8 cellular contexts compared by ENCODE assay signal in genomic region chr2:227325056-227325823, GRCh38. TPM values are rescaled to one million over a fixed set of nuclear protein-coding genes. Genes with fewer than 3 reads are reported as not detected.
DNase-seq lines count a peak whose midpoint lies in the region; ATAC-seq and TF ChIP-seq lines count a peak whose summit lies in the region.

Gene MFF, plus strand, starts transcription at chr2:227325251. Its CDS starts 5,415 bp downstream, at chr2:227330666.

- POLR2A ChIA-PET in Panc1 (lab: Charles Lee): no interaction called here

- intact Hi-C loops in Panc1 (cut with micrococcal nuclease; ENCODE audit: unreplicated experiment): loop anchor here (5.0 kb wide), 1 partner anchor 193 kb away; no protein-coding TSS in a partner anchor

- peaks cover 21% of the 10 kb centered on the region for H3K4me1 ChIP-seq in Panc1 (ENCODE audit: control insufficient read depth, insufficient read depth, low read length)
- no peaks in the 10 kb centered on the region for H3K4me1 ChIP-seq in esophagus (ENCODE audit: control insufficient read depth in 2 of 2, insufficient read depth in 2 of 2, low read length in 1 of 2)
- H3K4me1 ChIP-seq in mucosa of stomach (ENCODE audit: control insufficient read depth, insufficient read depth, low read length): no peaks in the 10 kb centered on the region

- no peaks in the 10 kb centered on the region for H3K27me3 Mint-ChIP-seq in activated T-cell treated with anti-CD3 and anti-CD28 coated beads, Interleukin-2, amount 50 U/mL, for 4 hours (ENCODE audit: low read depth)

- H3K4me1 Mint-ChIP-seq in activated T-cell treated with anti-CD3 and anti-CD28 coated beads, Interleukin-2, amount 50 U/mL, for 4 hours (ENCODE audit: low read depth): peaks cover 41% of the 10 kb centered on the region

- ATAC-seq in GM21723 (IDR thresholded peaks at IDR 0.05; ENCODE audit: unreplicated experiment) (peak; percentile 97), Panc1 (peak; percentile 98)
- peak; percentile 98 to 99 for ATAC-seq in activated T-cell treated with anti-CD3 and anti-CD28 coated beads, Interleukin-2, amount 50 U/mL, for 4 hours

- H3K27ac ChIP-seq in Panc1 (ENCODE audit: low read length) (peak within 1 kb of the TSS; percentile 98), esophagus (ENCODE audit: low read depth in 2 of 2, low read length in 1 of 2) (peak within 1 kb of the TSS; percentile 87 to 88)

- H3K36me3 ChIP-seq in Panc1 (ENCODE audit: control insufficient read depth, insufficient read depth, low read length) (peaks cover 7% of the 10 kb centered on the region; the same call in 1 of the 2 replicates), esophagus (ENCODE audit: control insufficient read depth in 2 of 2, insufficient read depth in 2 of 2, low read length in 1 of 2) (no peaks in the 10 kb centered on the region), mucosa of stomach (ENCODE audit: control insufficient read depth, insufficient read depth, low read length) (no peaks in the 10 kb centered on the region)

- H3K9me3 Mint-ChIP-seq in activated T-cell treated with anti-CD3 and anti-CD28 coated beads, Interleukin-2, amount 50 U/mL, for 4 hours: no peaks in the 10 kb centered on the region

- DNase-seq in DMS79 treated with DMSO at 0.1 percent for 48 hours (lab: John Stamatoyannopoulos, UW): peak; percentile 87
- peak; percentile 79 for DNase-seq in KG1 (lab: John Stamatoyannopoulos, UW)
- peak; percentile 61 for DNase-seq in Panc1 (ENCODE audit: low read depth, low spot score)
- DNase-seq in activated T-cell treated with anti-CD3 and anti-CD28 coated beads, Interleukin-2, amount 50 U/mL, for 4 hours: peak; percentile 89
- peak; percentile 86 for DNase-seq in stimulated activated CD8-positive, alpha-beta memory T cell treated with anti-CD3 and anti-CD28 coated beads, Interleukin-7, amount 100 ng/mL, for 1 hour (ENCODE audit: low read depth in 2 of 2)

- CTCF ChIA-PET in Panc1 (lab: Charles Lee): no interaction called here

- H3K9ac ChIP-seq in mucosa of stomach (ENCODE audit: low read length): peak within 1 kb of the TSS; percentile 83

- H3K4me3 Mint-ChIP-seq in activated T-cell treated with anti-CD3 and anti-CD28 coated beads, Interleukin-2, amount 50 U/mL, for 4 hours: peak within 1 kb of the TSS; percentile 94

- peak within 1 kb of the TSS; percentile 77 to 97 for H3K4me3 ChIP-seq in Panc1 (ENCODE audit: low read depth in 2 of 2, low read length in 2 of 2)
- peak within 1 kb of the TSS; percentile 90 to 100 for H3K4me3 ChIP-seq in esophagus (ENCODE audit: low read depth in 1 of 2, low read length in 2 of 2)
- peak within 1 kb of the TSS; percentile 64 for H3K4me3 ChIP-seq in mucosa of stomach (ENCODE audit: low read length)

- peaks cover 5% of the 10 kb centered on the region for H3K36me3 Mint-ChIP-seq in activated T-cell treated with anti-CD3 and anti-CD28 coated beads, Interleukin-2, amount 50 U/mL, for 4 hours (ENCODE audit: insufficient read depth)

- BruUV-seq in Panc1 (replicated peaks; lab: Mats Ljungman, UMichigan): no TSS peak

- 0 to 9% methylated on average over 67 of the region's 67 CpGs for WGBS in esophagus, 2 donors

- peak; percentile 66 for TF ChIP-seq CTCF in Panc1 (IDR thresholded peaks at IDR 0.05)

- no peaks in the 10 kb centered on the region; the same call in 1 of the 2 replicates for H3K9me3 ChIP-seq in Panc1 (ENCODE audit: control insufficient read depth, insufficient read depth, low read depth, low read length)
- H3K9me3 ChIP-seq in esophagus (ENCODE audit: control insufficient read depth in 2 of 2, insufficient read depth in 1 of 2, low read depth in 1 of 2, low read length in 1 of 2): peaks cover 0 to 2% of the 10 kb centered on the region in 2 donors
- H3K9me3 ChIP-seq in mucosa of stomach (ENCODE audit: control insufficient read depth, low read length): no peaks in the 10 kb centered on the region

- H3K27me3 ChIP-seq in Panc1 (ENCODE audit: control insufficient read depth, insufficient read depth, low read length): no peaks in the 10 kb centered on the region
- H3K27me3 ChIP-seq in esophagus (ENCODE audit: control insufficient read depth in 1 of 2, insufficient read depth in 2 of 2, low read length in 2 of 2): no peaks in the 10 kb centered on the region
- H3K27me3 ChIP-seq in mucosa of stomach (ENCODE audit: control insufficient read depth, insufficient read depth, low read length): no peaks in the 10 kb centered on the region

- in situ Hi-C loops in Panc1 (cut with HindIII; ENCODE audit: low pct_unique_long_range_greater_than_20kb, low sequenced_read_pairs): no loop called here

RNA-seq across cellular contexts. Expression of gene MFF, which starts in this region (rescaled TPM):
- total RNA-seq in Panc1 (2021; ENCODE audit: unreplicated experiment): 60.6 TPM
- 44.8 TPM for polyA plus RNA-seq in Panc1 (2012; ENCODE audit: insufficient read length)
- total RNA-seq in activated T-cell treated with anti-CD3 and anti-CD28 coated beads, Interleukin-2, amount 50 U/mL, for 4 hours: 10 to 100 TPM; 56.1 to 59.0 (median 58.4) TPM
- 10 to 100 TPM; 57.1 to 61.8 TPM for polyA plus RNA-seq in esophagus

Comparison
In these comparisons a context has a peak if more than half of its experiments do, and no peak if none do; other contexts are left out.
1. Peak in every context shown above with its lines: DNase-seq, ATAC-seq, H3K4me3 ChIP-seq and H3K27ac ChIP-seq.